ENCODE assay signal across 11 cellular contexts in the genomic region with DNA sequence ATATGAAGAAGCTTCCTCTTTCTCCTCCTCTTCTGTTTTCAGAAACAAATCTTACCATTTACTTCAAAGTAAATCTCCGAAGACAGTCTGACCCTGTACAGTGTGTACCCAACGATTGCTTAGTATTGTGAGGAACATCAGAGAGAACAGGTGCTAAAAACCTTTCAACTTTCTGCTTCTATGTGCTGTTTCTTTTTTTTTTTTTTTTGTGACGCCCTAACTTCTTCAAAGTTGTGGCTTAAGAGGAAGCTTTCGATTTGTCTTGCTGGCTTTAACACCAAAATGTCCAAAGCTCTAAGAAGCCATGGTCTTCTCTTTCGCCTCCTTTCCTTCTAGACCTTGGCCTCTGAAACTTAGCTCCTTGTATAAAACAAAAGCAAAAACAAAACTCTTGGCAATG. TPM values are rescaled to one million over a fixed set of nuclear protein-coding genes. Genes with fewer than 3 reads are reported as not detected.
A peak's percentile ranks its signal among the peaks of the same experiment; 100 is the strongest.
DNase-seq lines count a peak whose midpoint lies in the region; ATAC-seq, FAIRE-seq and TF ChIP-seq lines count a peak whose summit lies in the region.
"Had no signal": no experiment of that assay in that cellular context is flagged by ENCODE, and none has a peak within 500 bp of the region (broad histone marks: within the 10 kb centered on the region; RNA-seq: fewer than 3 reads in every experiment).

No MANE protein-coding gene starts in this region.

- POLR2A ChIA-PET in HepG2 (lab: Yijun Ruan, JAX) = no interaction called here
- POLR2A ChIA-PET in activated CD4-positive, alpha-beta memory T cell treated with anti-CD3 and anti-CD28 coated beads for 36 hours (lab: Charles Lee) = interaction anchor here (0.6 to 5.2 kb wide), 20 partner anchors 8 to 237 kb away, joined by 3 to 78 read pairs (median 8); no protein-coding TSS in a partner anchor

- H3K4me3 ChIP-seq in liver (ENCODE audit: low read depth in 1 of 3, low read length in 3 of 3) (no peak overlapping the region), HepG2 (replicated peaks in 1 of 3; ENCODE audit: insufficient read depth in 1 of 3, low read depth in 2 of 3, low read length in 3 of 3) (no peak overlapping the region), upper lobe of right lung (peak overlapping the region; percentile 42)
- H3K4me3 ChIP-seq: SK-N-MC had no signal

- TF ChIP-seq CTCF in liver (IDR thresholded peaks at IDR 0.05; ENCODE audit: low read depth, low read length, missing input control) (no peak), HepG2 (CRISPR knock-in tag; IDR thresholded peaks at IDR 0.05) (no peak), upper lobe of right lung (IDR thresholded peaks at IDR 0.05) (no peak)

- H3K9ac ChIP-seq in liver (ENCODE audit: low read depth in 1 of 2, low read length in 2 of 2) (peak overlapping the region in 1 of 2 donors; percentile 7), HepG2 (ENCODE audit: insufficient read depth, low read depth, low read length) (no peak overlapping the region)

- H2AFZ ChIP-seq in HepG2 (ENCODE audit: low read length) = no peak overlapping the region

- H3K4me1 ChIP-seq in liver (ENCODE audit: control insufficient read depth in 4 of 4, insufficient read depth in 4 of 4, low read length in 3 of 4) (peaks cover 0 to 9% (median 4%) of the 10 kb centered on the region in 4 donors), HepG2 (ENCODE audit: insufficient read depth, low read length) (no peaks in the 10 kb centered on the region), upper lobe of right lung (no peaks in the 10 kb centered on the region)

- no peaks in the 10 kb centered on the region for H3K9me3 Mint-ChIP-seq in activated CD4-positive, alpha-beta memory T cell treated with anti-CD3 and anti-CD28 coated beads for 36 hours

- H3K27ac ChIP-seq in liver (ENCODE audit: low read depth in 1 of 2, low read length in 2 of 2) (peak overlapping the region; percentile 34 to 36), HepG2 (ENCODE audit: extremely low read length, insufficient read depth, low read length) (no peak overlapping the region), upper lobe of right lung (peak overlapping the region; percentile 80)
- H3K27ac ChIP-seq: SK-N-MC had no signal

- BruUV-seq in HepG2 (replicated peaks; lab: Mats Ljungman, UMichigan) = no TSS peak

- DNase-seq in HepG2 (ENCODE audit: low spot score) (no peak), medulla oblongata (ENCODE audit: extremely low spot score) (peak; percentile 52), upper lobe of right lung (no peak)
- no peak for DNase-seq in activated CD4-positive, alpha-beta memory T cell treated with anti-CD3 and anti-CD28 coated beads for 36 hours
- DNase-seq in activated CD4-positive, CD25-positive, alpha-beta regulatory T cell treated with anti-CD3 and anti-CD28 coated beads, Interleukin-2, amount 50 U/mL, for 72 hours = no peak
- DNase-seq: activated CD8-positive, alpha-beta memory T cell treated with anti-CD3 and anti-CD28 coated beads, Interleukin-2, amount 50 U/mL, for 4 hours; stimulated activated CD4-positive, alpha-beta T cell treated with anti-CD3 and anti-CD28 coated beads, Interleukin-15, amount 100 ng/mL, for 24 hours had no signal

- no peak for TF ChIP-seq EP300 in HepG2 (IDR thresholded peaks at IDR 0.05; ENCODE audit: low read depth in 2 of 2, low read length in 2 of 2)
- no peak for TF ChIP-seq EP300 in HepG2 (CRISPR knock-in tag; IDR thresholded peaks at IDR 0.05; ENCODE audit: borderline replicate concordance)

- H3K27me3 ChIP-seq in liver (ENCODE audit: control insufficient read depth in 4 of 4, insufficient read depth in 4 of 4, low read length in 3 of 4) = no peaks in the 10 kb centered on the region
- peaks cover 0 to 30% of the 10 kb centered on the region in 2 experiments; a peak in 4 of 5 replicates for H3K27me3 ChIP-seq in HepG2 (ENCODE audit: control insufficient read depth in 1 of 2, insufficient read depth in 2 of 2, low read length in 2 of 2)
- no peaks in the 10 kb centered on the region for H3K27me3 ChIP-seq in upper lobe of right lung

- CTCF ChIA-PET in HepG2 (lab: Yijun Ruan, JAX; ENCODE audit: low intra/inter-chr PET ratio, low total read pairs) = no interaction called here
- CTCF ChIA-PET in activated CD4-positive, alpha-beta memory T cell treated with anti-CD3 and anti-CD28 coated beads for 36 hours (lab: Charles Lee) = interaction anchor here (0.6 to 4.9 kb wide), 22 partner anchors 10 to 391 kb away, joined by 3 to 20 read pairs (median 4); no protein-coding TSS in a partner anchor

- ATAC-seq in HepG2 (no peak), upper lobe of right lung (peak; percentile 36), GM18909 (IDR thresholded peaks at IDR 0.05; ENCODE audit: poor library complexity, unreplicated experiment) (no peak), GM21576 (IDR thresholded peaks at IDR 0.05; ENCODE audit: unreplicated experiment) (no peak)

- no peaks in the 10 kb centered on the region for H4K20me1 ChIP-seq in HepG2 (ENCODE audit: insufficient read depth, low read length)

- FAIRE-seq in HepG2 (lab: Jason Lieb, UNC) = no peak

- WGBS in liver = 78% methylated on average over 5 of the region's 5 CpGs
- 10% methylated on average over 5 of the region's 5 CpGs for WGBS in HepG2 (ENCODE audit: low lambda C conversion rate)

- TF ChIP-seq RAD21 in liver (IDR thresholded peaks at IDR 0.05) (no peak), HepG2 (CRISPR knock-in tag; IDR thresholded peaks at IDR 0.05) (no peak)

- peak overlapping the region; percentile 87 for H3K4me3 Mint-ChIP-seq in activated CD4-positive, alpha-beta memory T cell treated with anti-CD3 and anti-CD28 coated beads for 36 hours

- peak overlapping the region; percentile 97 for H3K27ac Mint-ChIP-seq in activated CD4-positive, alpha-beta memory T cell treated with anti-CD3 and anti-CD28 coated beads for 36 hours

- H3K4me2 ChIP-seq in HepG2 (ENCODE audit: low read depth, low read length) = no peak overlapping the region

- no peaks in the 10 kb centered on the region for H3K27me3 Mint-ChIP-seq in activated CD4-positive, alpha-beta memory T cell treated with anti-CD3 and anti-CD28 coated beads for 36 hours

- peaks cover 54% of the 10 kb centered on the region for H3K4me1 Mint-ChIP-seq in activated CD4-positive, alpha-beta memory T cell treated with anti-CD3 and anti-CD28 coated beads for 36 hours (ENCODE audit: low read depth)

- H3K79me2 ChIP-seq in HepG2 (ENCODE audit: insufficient read depth, low read length) = no peaks in the 10 kb centered on the region

- peaks cover 28% of the 10 kb centered on the region for H3K36me3 Mint-ChIP-seq in activated CD4-positive, alpha-beta memory T cell treated with anti-CD3 and anti-CD28 coated beads for 36 hours

- TF ChIP-seq POLR2A in HepG2 (IDR thresholded peaks at IDR 0.05; ENCODE audit: insufficient read depth in 1 of 2, low read depth in 2 of 2, low read length in 2 of 2) = no peak

- in situ Hi-C loops in HepG2 (cut with HindIII; ENCODE audit: extremely low pct_ligation_motif_present, low pct_unique_long_range_greater_than_20kb) = no loop called here

- H3K36me3 ChIP-seq in liver (ENCODE audit: control insufficient read depth in 4 of 4, insufficient read depth in 3 of 4, low read depth in 1 of 4, low read length in 3 of 4) (no peaks in the 10 kb centered on the region), HepG2 (replicated peaks in 1 of 2; ENCODE audit: control insufficient read depth in 1 of 2, insufficient read depth in 2 of 2, low read length in 2 of 2) (no peaks in the 10 kb centered on the region), upper lobe of right lung (no peaks in the 10 kb centered on the region)

- intact Hi-C loops in HepG2 (cut with micrococcal nuclease; ENCODE audit: unreplicated experiment) (no loop called here), upper lobe of right lung (cut with DNase I) (no loop called here)
- intact Hi-C loops in activated CD4-positive, alpha-beta memory T cell treated with anti-CD3 and anti-CD28 coated beads for 36 hours (cut with micrococcal nuclease) = loop anchor here (5.0 kb wide), 1 partner anchor 542 kb away; the partner anchor contains the start of gene AKNA

- H3K9me3 ChIP-seq in liver (ENCODE audit: control insufficient read depth in 4 of 4, low read length in 3 of 4) = no peaks in the 10 kb centered on the region
- no peaks in the 10 kb centered on the region for H3K9me3 ChIP-seq in HepG2 (ENCODE audit: low read length)
- no peaks in the 10 kb centered on the region for H3K9me3 ChIP-seq in upper lobe of right lung

TF ChIP-seq in liver, 16 proteins besides CTCF, POLR2A, EP300 and RAD21 (continues in another document):
- TF ChIP-seq TAF1 (conservative IDR thresholded peaks at IDR 0.05) (no peak), YY1 (IDR thresholded peaks at IDR 0.05) (no peak), NR2F2 (IDR thresholded peaks at IDR 0.05) (no peak)

TF ChIP-seq in HepG2, 621 proteins besides CTCF, POLR2A, EP300 and RAD21 (continues in another document):
- TF ChIP-seq ZNF180 (CRISPR knock-in tag; IDR thresholded peaks at IDR 0.05; ENCODE audit: borderline replicate concordance, low read depth) (no peak), NRL (CRISPR knock-in tag; IDR thresholded peaks at IDR 0.05; ENCODE audit: borderline replicate concordance) (no peak)

RNA-seq across cellular contexts. Expression of gene TNFSF8, which starts 1.2 kb away (rescaled TPM):
- total RNA-seq in liver (1 to 10 TPM in 1 of 2 donors, under 1 TPM in 1; 0.28 to 1.4 TPM), HepG2 (2016; rRNA removed; fragmentation: Illumina TruSeq; extraction: Trizol) (not detected in 2 replicates), upper lobe of right lung (3.8 TPM)
- polyA plus RNA-seq in liver (under 1 TPM; 0.48 to 0.53 TPM), HepG2 (2011; rRNA removed) (not detected in 2 replicates)
- total RNA-seq in HepG2 (2016; cell fraction: cytosol; rRNA removed; fragmentation: Illumina TruSeq; extraction: Trizol; ENCODE audit: low read depth) = not detected in 2 replicates
- not detected in 2 replicates for total RNA-seq in HepG2 (2016; cell fraction: insoluble cytoplasmic fraction; rRNA removed; fragmentation: Illumina TruSeq; extraction: Trizol)
- not detected in 2 replicates for total RNA-seq in HepG2 (2016; cell fraction: membrane; rRNA removed; fragmentation: Illumina TruSeq; extraction: Trizol)
- total RNA-seq in HepG2 (2016; cell fraction: nucleus; rRNA removed; fragmentation: Illumina TruSeq; extraction: Trizol) = not detected in 2 replicates
- not detected in 2 replicates for polyA plus RNA-seq in HepG2 (2011; cell fraction: cytosol; rRNA removed)
- polyA plus RNA-seq in HepG2 (2011; cell fraction: nucleus; rRNA removed) = not detected in 2 replicates
- not detected in 2 replicates for polyA plus RNA-seq in HepG2 (2012)
- not detected in 2 replicates for polyA plus RNA-seq in HepG2 (2016; cell fraction: cytosol; fragmentation: Illumina TruSeq; extraction: Trizol; ENCODE audit: low read depth)
- polyA plus RNA-seq in HepG2 (2016; cell fraction: insoluble cytoplasmic fraction; fragmentation: Illumina TruSeq; extraction: Trizol; ENCODE audit: low read depth) = not detected in 2 replicates
- not detected in 2 replicates for polyA plus RNA-seq in HepG2 (2016; cell fraction: membrane; fragmentation: Illumina TruSeq; extraction: Trizol; ENCODE audit: low read depth)
- polyA plus RNA-seq in HepG2 (2016; cell fraction: nucleus; fragmentation: Illumina TruSeq; extraction: Trizol; ENCODE audit: insufficient read depth, low read depth) = not detected in 2 replicates
- polyA minus RNA-seq in HepG2 (2011; rRNA and poly(A)+ RNA removed; ENCODE audit: low replicate concordance) = not detected in 2 replicates
- polyA minus RNA-seq in HepG2 (2011; cell fraction: cytosol; rRNA and poly(A)+ RNA removed) = not detected in 2 replicates
- not detected in 2 replicates for polyA minus RNA-seq in HepG2 (2011; cell fraction: nucleus; rRNA and poly(A)+ RNA removed)
- 10 to 100 TPM; 37.9 to 38.7 TPM for total RNA-seq in activated CD4-positive, alpha-beta memory T cell treated with anti-CD3 and anti-CD28 coated beads for 36 hours
